In genomic region chrX:16719334-16720084, GRCh38 we compare ENCODE assay signal across 2 cellular contexts.
TF ChIP-seq lines count a peak whose summit lies in the region.

SYAP1 (plus strand) TSS chrX:16719612; CDS start chrX:16719725, 113 bp downstream.

TF ChIP-seq in IMR-90, 13 proteins besides CTCF, POLR2A, EP300 and RAD21 (continued from another document):
- TF ChIP-seq, protein P1, sequence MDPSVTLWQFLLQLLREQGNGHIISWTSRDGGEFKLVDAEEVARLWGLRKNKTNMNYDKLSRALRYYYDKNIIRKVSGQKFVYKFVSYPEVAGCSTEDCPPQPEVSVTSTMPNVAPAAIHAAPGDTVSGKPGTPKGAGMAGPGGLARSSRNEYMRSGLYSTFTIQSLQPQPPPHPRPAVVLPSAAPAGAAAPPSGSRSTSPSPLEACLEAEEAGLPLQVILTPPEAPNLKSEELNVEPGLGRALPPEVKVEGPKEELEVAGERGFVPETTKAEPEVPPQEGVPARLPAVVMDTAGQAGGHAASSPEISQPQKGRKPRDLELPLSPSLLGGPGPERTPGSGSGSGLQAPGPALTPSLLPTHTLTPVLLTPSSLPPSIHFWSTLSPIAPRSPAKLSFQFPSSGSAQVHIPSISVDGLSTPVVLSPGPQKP (IDR thresholded peaks at IDR 0.05; ENCODE audit: borderline replicate concordance, low read depth, low read length): no peak

TF ChIP-seq in endothelial cell of umbilical vein, 7 proteins besides CTCF, POLR2A, EP300 and RAD21 (continued from another document):
- TF ChIP-seq, protein P2, sequence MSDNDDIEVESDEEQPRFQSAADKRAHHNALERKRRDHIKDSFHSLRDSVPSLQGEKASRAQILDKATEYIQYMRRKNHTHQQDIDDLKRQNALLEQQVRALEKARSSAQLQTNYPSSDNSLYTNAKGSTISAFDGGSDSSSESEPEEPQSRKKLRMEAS (IDR thresholded peaks at IDR 0.05; ENCODE audit: insufficient read depth, insufficient read length): no peak
- TF ChIP-seq MYC (IDR thresholded peaks at IDR 0.05; ENCODE audit: low read depth, low read length): no peak
- peak; percentile 66 for TF ChIP-seq JUN (IDR thresholded peaks at IDR 0.05; ENCODE audit: borderline replicate concordance, insufficient read depth, insufficient read length, low read depth)
- TF ChIP-seq GATA2 (IDR thresholded peaks at IDR 0.05; ENCODE audit: insufficient read depth, insufficient read length, low read depth, low read length): no peak
TF ChIP-seq in endothelial cell of umbilical vein: peak in this region for 3.
